Comparison of ENCODE assay signal across 8 cellular contexts in the genomic region with DNA sequence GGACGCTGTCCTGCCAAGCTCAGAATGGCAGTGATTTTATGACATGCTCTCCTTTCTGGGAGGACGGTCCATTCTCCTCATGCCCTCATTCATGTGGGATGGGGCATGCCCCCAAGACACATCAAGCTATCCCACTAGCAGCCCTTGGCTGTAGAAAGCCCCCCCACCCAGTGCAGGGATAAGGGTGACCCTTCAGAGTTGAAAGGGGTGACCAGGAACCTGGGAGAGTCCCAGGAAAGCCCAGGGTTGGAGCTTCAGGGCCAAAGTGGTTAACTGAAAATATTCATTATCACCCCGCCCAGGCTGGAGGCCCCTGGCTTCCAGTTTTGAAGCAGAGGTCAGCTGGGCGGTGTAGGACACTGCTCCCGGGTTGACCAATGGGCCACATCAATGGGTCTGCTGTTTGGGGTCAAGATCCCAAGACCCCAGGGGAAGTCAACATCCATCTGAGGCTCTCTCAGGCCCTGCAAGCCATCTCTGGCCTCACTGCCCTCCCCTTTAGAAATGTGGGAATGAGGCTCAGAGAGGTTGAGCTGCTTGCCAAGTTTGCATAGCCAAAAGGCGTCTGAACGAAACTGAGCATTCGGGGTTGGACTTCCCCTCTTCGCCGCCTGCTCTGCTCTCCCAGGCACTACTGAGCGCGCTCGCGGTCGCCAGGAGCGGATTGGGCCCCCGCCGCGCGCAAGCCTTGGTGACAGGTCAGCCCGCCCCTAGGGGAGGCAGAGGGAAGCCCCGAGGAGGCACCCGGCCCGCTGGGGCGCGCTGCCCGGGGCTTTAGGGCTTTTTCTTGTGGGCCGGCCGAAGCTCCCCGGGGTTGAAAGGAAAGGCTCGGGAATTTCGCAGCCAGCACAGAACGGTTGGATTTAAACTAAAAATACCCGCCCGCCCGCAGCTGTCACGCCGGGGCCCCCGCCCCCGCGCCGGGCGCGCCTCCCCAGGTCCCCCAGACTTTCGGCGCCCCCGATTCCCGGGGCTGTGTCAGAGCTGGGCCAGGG. TPM values are rescaled to one million over a fixed set of nuclear protein-coding genes. Genes with fewer than 3 reads are reported as not detected.
DNase-seq lines count a peak whose midpoint lies in the region; ATAC-seq and TF ChIP-seq lines count a peak whose summit lies in the region.

No MANE protein-coding gene starts in this region.

- H3K27me3 Mint-ChIP-seq in endothelial cell (ENCODE audit: unreplicated experiment): peaks cover 8% of the 10 kb centered on the region

- ATAC-seq in GM18517 (IDR thresholded peaks at IDR 0.05; ENCODE audit: unreplicated experiment): peak; percentile 50
- peak; percentile 75 for ATAC-seq in HG03039 (IDR thresholded peaks at IDR 0.05; ENCODE audit: unreplicated experiment)

- TF ChIP-seq CTCF in A673 (conservative IDR thresholded peaks at IDR 0.05; ENCODE audit: low read depth, low read length) (peak; percentile 45), endothelial cell (IDR thresholded peaks at IDR 0.05; ENCODE audit: unreplicated experiment) (no peak)

- H3K4me3 Mint-ChIP-seq in endothelial cell (ENCODE audit: unreplicated experiment): peak overlapping the region; percentile 42

- H3K36me3 ChIP-seq in A673 (ENCODE audit: insufficient read depth, low read length, poor library complexity, severe bottlenecking): no peaks in the 10 kb centered on the region

- no TSS peak for BruUV-seq in A673 (replicated peaks; lab: Mats Ljungman, UMichigan)

- H3K27me3 ChIP-seq in A673 (replicated peaks; ENCODE audit: insufficient read depth, low read depth, low read length, poor library complexity): no peaks in the 10 kb centered on the region

- peak overlapping the region; percentile 68 for H3K27ac ChIP-seq in A673 (ENCODE audit: low read depth, low read length, poor library complexity, severe bottlenecking)

- peaks cover 4% of the 10 kb centered on the region for H3K4me1 Mint-ChIP-seq in endothelial cell (ENCODE audit: unreplicated experiment)

- intact Hi-C loops in A673 (cut with micrococcal nuclease; ENCODE audit: unreplicated experiment): no loop called here

- DNase-seq in A673 (ENCODE audit: low spot score) (peak; percentile 82), NCI-H2227 treated with DMSO at 0.1 percent for 48 hours (lab: John Stamatoyannopoulos, UW) (peak; percentile 17), endothelial cell (ENCODE audit: low spot score) (peak; percentile 61), myocyte (ENCODE audit: low read depth) (peak; percentile 77)
- DNase-seq in activated CD8-positive, alpha-beta memory T cell treated with anti-CD3 and anti-CD28 coated beads for 24 hours: peak; percentile 93
- peak; percentile 79 to 81 for DNase-seq in stimulated activated CD8-positive, alpha-beta memory T cell treated with anti-CD3 and anti-CD28 coated beads, Interleukin-7, amount 100 ng/mL, for 48 hours (ENCODE audit: extremely low read depth in 1 of 2, low read depth in 1 of 2)

- CTCF ChIA-PET in A673 (lab: Charles Lee): no interaction called here

- H3K27ac Mint-ChIP-seq in endothelial cell (ENCODE audit: unreplicated experiment): no peak overlapping the region

- peaks cover 59% of the 10 kb centered on the region for H3K4me1 ChIP-seq in A673 (ENCODE audit: insufficient read depth, low read length, poor library complexity, severe bottlenecking)

- H3K4me3 ChIP-seq in A673 (ENCODE audit: low read depth, low read length, poor library complexity, severe bottlenecking): peak overlapping the region; percentile 55

- no peaks in the 10 kb centered on the region for H3K36me3 Mint-ChIP-seq in endothelial cell (ENCODE audit: low read depth, unreplicated experiment)

- no peaks in the 10 kb centered on the region for H3K9me3 Mint-ChIP-seq in endothelial cell (ENCODE audit: unreplicated experiment)

- H3K9me3 ChIP-seq in A673 (ENCODE audit: low read depth, low read length, poor library complexity, severe bottlenecking): no peaks in the 10 kb centered on the region

- POLR2A ChIA-PET in A673 (lab: Charles Lee; ENCODE audit: low non-redundant PET): no interaction called here

RNA-seq across cellular contexts. Expression of a gene that starts 0.6 kb away (rescaled TPM):
- total RNA-seq in A673 (2021) (6.3 and 6.4 TPM in 2 replicates), endothelial cell (ENCODE audit: unreplicated experiment) (0.62 TPM), myocyte (5.2 and 5.9 TPM in 2 replicates)
- 2.3 TPM for polyA plus RNA-seq in myocyte (2012)

RNA-seq across cellular contexts. Expression of a gene that starts 19.0 kb away (rescaled TPM):
- 63.5 and 68.8 TPM in 2 replicates for total RNA-seq in A673 (2021)
- 40.3 TPM for total RNA-seq in endothelial cell (ENCODE audit: unreplicated experiment)
- total RNA-seq in myocyte: 67.1 and 69.5 TPM in 2 replicates
- 63.7 TPM for polyA plus RNA-seq in myocyte (2012)

Comparison
In these comparisons a context has a peak if more than half of its experiments do, and no peak if none do; other contexts are left out.
1. Peak in every context shown above with its lines: DNase-seq, ATAC-seq, H3K4me3 ChIP-seq and H3K27ac ChIP-seq.
2. DNase-seq: peak in every context shown above with its lines; median percentile 93 in activated CD8-positive, alpha-beta memory T cell treated with anti-CD3 and anti-CD28 coated beads for 24 hours; 82 in A673; 80 in stimulated activated CD8-positive, alpha-beta memory T cell treated with anti-CD3 and anti-CD28 coated beads, Interleukin-7, amount 100 ng/mL, for 48 hours; 77 in myocyte; 61 in endothelial cell; 17 in NCI-H2227 treated with DMSO at 0.1 percent for 48 hours.